In genomic region chr12:14836336-14837210, GRCh38 we compare ENCODE assay signal across 12 cellular contexts. TPM values are rescaled to one million over a fixed set of nuclear protein-coding genes. Genes with fewer than 3 reads are reported as not detected.
DNase-seq lines count a peak whose midpoint lies in the region; ATAC-seq, FAIRE-seq and TF ChIP-seq lines count a peak whose summit lies in the region.
"Had no signal": no experiment of that assay in that cellular context is flagged by ENCODE, and none has a peak within 500 bp of the region (broad histone marks: within the 10 kb centered on the region; RNA-seq: fewer than 3 reads in every experiment).

No MANE protein-coding gene starts in this region.

- peak overlapping the region; percentile 68 for H3K27ac ChIP-seq in trophoblast cell (ENCODE audit: low read depth, low read length)

- H3K4me3 Mint-ChIP-seq in activated CD8-positive, alpha-beta T cell treated with anti-CD3 and anti-CD28 coated beads, Interleukin-2, amount 10 ng/mL, durations not matched to agents 7 days and 5 days = no peak overlapping the region
- H3K4me3 Mint-ChIP-seq: activated B cell treated with CpG ODN at 0.5 μM for 24 hours; activated naive CD8-positive, alpha-beta T cell had no signal

- no peak overlapping the region for H3K23ac ChIP-seq in trophoblast cell (ENCODE audit: low read length)

- no peak overlapping the region for H2BK12ac ChIP-seq in trophoblast cell (ENCODE audit: low read length)

- peak overlapping the region; percentile 58 for H2BK120ac ChIP-seq in trophoblast cell (ENCODE audit: insufficient read depth, low read length, poor library complexity)

- FAIRE-seq in H54 (lab: Jason Lieb, UNC) = peak; percentile 96

- H2AFZ ChIP-seq in trophoblast cell (ENCODE audit: insufficient read depth, low read length, poor library complexity) = no peak overlapping the region

- H3K4ac ChIP-seq in trophoblast cell (ENCODE audit: low read depth, low read length) = no peak overlapping the region

- no peak for DNase-seq in H54 (ENCODE audit: insufficient read length, low spot score)
- DNase-seq in fibroblast of pulmonary artery (ENCODE audit: low read depth) = peak; percentile 94
- peak; percentile 92 to 97 for DNase-seq in trophoblast cell
- no peak for DNase-seq in NK-92 (lab: John Stamatoyannopoulos, UW; ENCODE audit: unreplicated experiment)
- DNase-seq in activated CD8-positive, alpha-beta T cell treated with anti-CD3 and anti-CD28 coated beads, Interleukin-2, amount 10 ng/mL, durations not matched to agents 7 days and 5 days = no peak
- DNase-seq in anterior cingulate cortex (lab: John Stamatoyannopoulos, UW) = no peak
- DNase-seq in superior temporal gyrus (ENCODE audit: extremely low spot score) = no peak
- DNase-seq: activated B cell treated with CpG ODN at 0.5 μM for 24 hours, NCI-H2171, posterior cingulate gyrus had no signal

- peak overlapping the region; percentile 90 for H4K91ac ChIP-seq in trophoblast cell (ENCODE audit: low read depth, low read length)

- H4K8ac ChIP-seq in trophoblast cell (ENCODE audit: low read depth, low read length) = no peak overlapping the region

- H3K4me2 ChIP-seq in trophoblast cell (ENCODE audit: low read length) = no peak overlapping the region

- H3K27me3 ChIP-seq in trophoblast cell (ENCODE audit: insufficient read depth, low read length) = no peaks in the 10 kb centered on the region

- H3K36me3 Mint-ChIP-seq in activated CD8-positive, alpha-beta T cell treated with anti-CD3 and anti-CD28 coated beads, Interleukin-2, amount 10 ng/mL, durations not matched to agents 7 days and 5 days (ENCODE audit: low read depth) = no peaks in the 10 kb centered on the region

- CTCF ChIA-PET in activated CD8-positive, alpha-beta T cell treated with anti-CD3 and anti-CD28 coated beads, Interleukin-2, amount 10 ng/mL, durations not matched to agents 7 days and 5 days (lab: Charles Lee) = interaction anchor here (0.6 to 1.2 kb wide), 4 partner anchors 8 to 158 kb away, joined by 3 to 4 read pairs (median 3); no protein-coding TSS in a partner anchor

- no peak overlapping the region for H3K27ac Mint-ChIP-seq in activated CD8-positive, alpha-beta T cell treated with anti-CD3 and anti-CD28 coated beads, Interleukin-2, amount 10 ng/mL, durations not matched to agents 7 days and 5 days
- H3K27ac Mint-ChIP-seq: activated B cell treated with CpG ODN at 0.5 μM for 24 hours; activated naive CD8-positive, alpha-beta T cell had no signal

- peak overlapping the region; percentile 72 for H2BK5ac ChIP-seq in trophoblast cell (ENCODE audit: low read depth, low read length, poor library complexity)

- peaks cover 16% of the 10 kb centered on the region for H3K79me1 ChIP-seq in trophoblast cell (ENCODE audit: low read length)

- no peaks in the 10 kb centered on the region for H3K9me3 Mint-ChIP-seq in activated CD8-positive, alpha-beta T cell treated with anti-CD3 and anti-CD28 coated beads, Interleukin-2, amount 10 ng/mL, durations not matched to agents 7 days and 5 days (ENCODE audit: insufficient read depth)
- H3K9me3 Mint-ChIP-seq: activated B cell treated with CpG ODN at 0.5 μM for 24 hours had no signal

- H4K12ac ChIP-seq in trophoblast cell (ENCODE audit: low read depth, low read length) = no peak overlapping the region

- no peaks in the 10 kb centered on the region for H3K9me3 ChIP-seq in trophoblast cell (ENCODE audit: insufficient read depth, low read depth, low read length)

- no CpG with 5 or more reads among the region's 7 CpGs for WGBS in trophoblast cell (ENCODE audit: extremely low coverage, insufficient coverage, insufficient read length)

- no peaks in the 10 kb centered on the region for H3K36me3 ChIP-seq in trophoblast cell (ENCODE audit: control insufficient read depth in 1 of 2, insufficient read depth in 2 of 2, low read length in 2 of 2)

- H3K79me2 ChIP-seq in trophoblast cell (ENCODE audit: control insufficient read depth, insufficient read depth, low read length, poor library complexity) = no peaks in the 10 kb centered on the region

- peaks cover 6% of the 10 kb centered on the region in 2 experiments for H3K4me1 ChIP-seq in trophoblast cell (ENCODE audit: control insufficient read depth in 1 of 2, insufficient read depth in 2 of 2, low read length in 2 of 2)

- no peak overlapping the region for H3K9ac ChIP-seq in trophoblast cell (ENCODE audit: low read length)

- no peaks in the 10 kb centered on the region for H3K4me1 Mint-ChIP-seq in activated CD8-positive, alpha-beta T cell treated with anti-CD3 and anti-CD28 coated beads, Interleukin-2, amount 10 ng/mL, durations not matched to agents 7 days and 5 days (ENCODE audit: low read depth)

- ATAC-seq in SK-N-SH treated with all-trans-retinoic acid at 6 μM for 48 hours = peak; percentile 95
- ATAC-seq in activated CD8-positive, alpha-beta T cell treated with anti-CD3 and anti-CD28 coated beads, Interleukin-2, amount 10 ng/mL, durations not matched to agents 7 days and 5 days = no peak

- no peak for TF ChIP-seq CTCF in fibroblast of pulmonary artery (IDR thresholded peaks at IDR 0.05; ENCODE audit: low read length, missing control alignments)

- H3K4me3 ChIP-seq in fibroblast of pulmonary artery (replicated peaks; ENCODE audit: low read depth, low read length) (peak overlapping the region; percentile 41), trophoblast cell (ENCODE audit: low read depth, low read length) (no peak overlapping the region)

- peaks cover 18% of the 10 kb centered on the region for H3K27me3 Mint-ChIP-seq in activated CD8-positive, alpha-beta T cell treated with anti-CD3 and anti-CD28 coated beads, Interleukin-2, amount 10 ng/mL, durations not matched to agents 7 days and 5 days (ENCODE audit: low read depth)

- POLR2A ChIA-PET in activated CD8-positive, alpha-beta T cell treated with anti-CD3 and anti-CD28 coated beads, Interleukin-2, amount 10 ng/mL, durations not matched to agents 7 days and 5 days (lab: Charles Lee) = no interaction called here

- H3K14ac ChIP-seq in trophoblast cell (ENCODE audit: low read length) = no peak overlapping the region

- H3K18ac ChIP-seq in trophoblast cell (ENCODE audit: low read length) = no peak overlapping the region

- no peak for TF ChIP-seq POLR2A in H54 (IDR thresholded peaks at IDR 0.05; ENCODE audit: low read depth, low read length)

- no peak overlapping the region for H2AK5ac ChIP-seq in trophoblast cell (ENCODE audit: low read length)

TF ChIP-seq in SK-N-SH treated with all-trans-retinoic acid at 6 μM for 48 hours, 23 proteins besides CTCF, POLR2A, EP300 and RAD21 (continues in another document):
- TF ChIP-seq TOX (CRISPR knock-in tag; IDR thresholded peaks at IDR 0.05; ENCODE audit: borderline replicate concordance) (no peak), SNAI2 (CRISPR knock-in tag; IDR thresholded peaks at IDR 0.05) (no peak), PATZ1 (CRISPR knock-in tag; IDR thresholded peaks at IDR 0.05; ENCODE audit: borderline replicate concordance) (0 out of 2 replicates have a peak, but pooled peaks have one; percentile 18), CSDC2 (CRISPR knock-in tag; IDR thresholded peaks at IDR 0.05) (0 out of 2 replicates have a peak, but pooled peaks have one; percentile 58), TCF4 (CRISPR knock-in tag; IDR thresholded peaks at IDR 0.05; ENCODE audit: borderline replicate concordance) (no peak), PPARA (CRISPR knock-in tag; IDR thresholded peaks at IDR 0.05; ENCODE audit: borderline replicate concordance) (no peak), CREB5 (CRISPR knock-in tag; IDR thresholded peaks at IDR 0.05; ENCODE audit: low read depth) (no peak), OSR1 (CRISPR knock-in tag; IDR thresholded peaks at IDR 0.05) (no peak)

RNA-seq across cellular contexts. Expression of gene ART4, which starts 6.8 kb away (rescaled TPM):
- polyA plus RNA-seq in trophoblast cell (2013) = 9.3 and 10.1 TPM in 2 replicates
- total RNA-seq in activated CD8-positive, alpha-beta T cell treated with anti-CD3 and anti-CD28 coated beads, Interleukin-2, amount 10 ng/mL, durations not matched to agents 7 days and 5 days = not detected
- total RNA-seq: activated B cell treated with CpG ODN at 0.5 μM for 24 hours had no signal

RNA-seq across cellular contexts. Expression of gene SMCO3, which starts 22.6 kb away (rescaled TPM):
- 1.5 and 1.8 TPM in 2 replicates for polyA plus RNA-seq in trophoblast cell (2013)
- not detected for total RNA-seq in activated CD8-positive, alpha-beta T cell treated with anti-CD3 and anti-CD28 coated beads, Interleukin-2, amount 10 ng/mL, durations not matched to agents 7 days and 5 days
- total RNA-seq: activated B cell treated with CpG ODN at 0.5 μM for 24 hours had no signal

RNA-seq across cellular contexts. Expression of gene C12orf60, which starts 33.1 kb away (rescaled TPM):
- polyA plus RNA-seq in trophoblast cell (2013) = 2.0 and 2.8 TPM in 2 replicates
- 1 to 10 TPM; 1.4 to 1.5 TPM for total RNA-seq in activated CD8-positive, alpha-beta T cell treated with anti-CD3 and anti-CD28 coated beads, Interleukin-2, amount 10 ng/mL, durations not matched to agents 7 days and 5 days

RNA-seq across cellular contexts. Expression of gene WBP11, which starts 33.3 kb away (rescaled TPM):
- polyA plus RNA-seq in trophoblast cell (2013) = 101 and 107 TPM in 2 replicates
- total RNA-seq in activated CD8-positive, alpha-beta T cell treated with anti-CD3 and anti-CD28 coated beads, Interleukin-2, amount 10 ng/mL, durations not matched to agents 7 days and 5 days = 10 to 100 TPM; 98.2 to 98.6 TPM

RNA-seq across cellular contexts. Expression of gene MGP, which starts 49.1 kb away (rescaled TPM):
- 0.39 and 0.45 TPM in 2 replicates for polyA plus RNA-seq in trophoblast cell (2013)
- under 1 TPM; 0.21 to 0.34 TPM for total RNA-seq in activated CD8-positive, alpha-beta T cell treated with anti-CD3 and anti-CD28 coated beads, Interleukin-2, amount 10 ng/mL, durations not matched to agents 7 days and 5 days
- total RNA-seq: activated B cell treated with CpG ODN at 0.5 μM for 24 hours had no signal

Comparison
In these comparisons a context has a peak if more than half of its experiments do, and no peak if none do; other contexts are left out.
1. DNase-seq: peak in fibroblast of pulmonary artery (single experiment) and trophoblast cell (2 of 2); none in H54 (single experiment), NK-92 (single experiment), activated CD8-positive, alpha-beta T cell treated with anti-CD3 and anti-CD28 coated beads, Interleukin-2, amount 10 ng/mL, durations not matched to agents 7 days and 5 days (single experiment), anterior cingulate cortex (0 of 58) and superior temporal gyrus (single experiment).